Comparison of ENCODE assay signal across 8 cellular contexts in genomic region chr19:11738746-11739620, GRCh38. TPM values are rescaled to one million over a fixed set of nuclear protein-coding genes. Genes with fewer than 3 reads are reported as not detected.
DNase-seq lines count a peak whose midpoint lies in the region; ATAC-seq and TF ChIP-seq lines count a peak whose summit lies in the region.

TSS of gene ZNF823 (minus strand) at chr19:11738946. CDS start at chr19:11738819, 127 bp downstream.

- H3K27me3 ChIP-seq in BLaER1 = no peaks in the 10 kb centered on the region

- H3K4me2 ChIP-seq in BLaER1 = peak within 1 kb of the TSS; percentile 98

- peak within 1 kb of the TSS; percentile 86 for H3K27ac Mint-ChIP-seq in activated CD4-positive, alpha-beta T cell treated with anti-CD3 and anti-CD28 coated beads, Interleukin-2, amount 10 ng/mL, durations not matched to agents 24 days and 14 days

- peaks cover 34% of the 10 kb centered on the region for H4K20me1 ChIP-seq in BLaER1

- H3K9me3 Mint-ChIP-seq in activated CD4-positive, alpha-beta T cell treated with anti-CD3 and anti-CD28 coated beads, Interleukin-2, amount 10 ng/mL, durations not matched to agents 24 days and 14 days = peaks cover 14% of the 10 kb centered on the region

- H3K4me1 ChIP-seq in BLaER1 = peaks cover 33% of the 10 kb centered on the region

- H3K9me3 ChIP-seq in BLaER1 = no peaks in the 10 kb centered on the region

- intact Hi-C loops in activated CD4-positive, alpha-beta T cell treated with anti-CD3 and anti-CD28 coated beads, Interleukin-2, amount 10 ng/mL, durations not matched to agents 24 days and 14 days (cut with micrococcal nuclease) = loop anchor here (1.0 kb wide), 1 partner anchor 28 kb away; no protein-coding TSS in a partner anchor
- intact Hi-C loops in left colon (cut with DNase I, micrococcal nuclease) = no loop called here

- H3K4me3 ChIP-seq in BLaER1 (peak within 1 kb of the TSS; percentile 99), coronary artery (peak within 1 kb of the TSS; percentile 83)

- peaks cover 8% of the 10 kb centered on the region for H3K27me3 Mint-ChIP-seq in activated CD4-positive, alpha-beta T cell treated with anti-CD3 and anti-CD28 coated beads, Interleukin-2, amount 10 ng/mL, durations not matched to agents 24 days and 14 days

- H3K27ac ChIP-seq in BLaER1 = peak within 1 kb of the TSS; percentile 85
- peak within 1 kb of the TSS; percentile 69 to 85 for H3K27ac ChIP-seq in coronary artery

- H3K4me1 Mint-ChIP-seq in activated CD4-positive, alpha-beta T cell treated with anti-CD3 and anti-CD28 coated beads, Interleukin-2, amount 10 ng/mL, durations not matched to agents 24 days and 14 days = peaks cover 17% of the 10 kb centered on the region

- peaks cover 16% of the 10 kb centered on the region for H3K36me3 Mint-ChIP-seq in activated CD4-positive, alpha-beta T cell treated with anti-CD3 and anti-CD28 coated beads, Interleukin-2, amount 10 ng/mL, durations not matched to agents 24 days and 14 days (ENCODE audit: low read depth)

- ATAC-seq in HG03457 (IDR thresholded peaks at IDR 0.05; ENCODE audit: unreplicated experiment) (peak; percentile 67), left colon (peak; percentile 94)

- no peak for TF ChIP-seq CTCF in coronary artery (IDR thresholded peaks at IDR 0.05)

- peaks cover 4% of the 10 kb centered on the region; the same call in 1 of the 2 replicates for H3K36me3 ChIP-seq in BLaER1

- H3K9ac ChIP-seq in BLaER1 = peak within 1 kb of the TSS; percentile 92

- H3K4me3 Mint-ChIP-seq in activated CD4-positive, alpha-beta T cell treated with anti-CD3 and anti-CD28 coated beads, Interleukin-2, amount 10 ng/mL, durations not matched to agents 24 days and 14 days = peak within 1 kb of the TSS; percentile 96

- DNase-seq in GM19240 (ENCODE audit: insufficient read length, low spot score) (peak; percentile 79), NCI-H524 (lab: John Stamatoyannopoulos, UW) (peak; percentile 98 to 100), coronary artery (ENCODE audit: low spot score) (peak; percentile 99), left colon (peak; percentile 100)
- peak; percentile 99 for DNase-seq in activated CD4-positive, alpha-beta T cell treated with anti-CD3 and anti-CD28 coated beads, Interleukin-2, amount 10 ng/mL, durations not matched to agents 24 days and 14 days
- DNase-seq in stimulated activated CD4-positive, alpha-beta T cell treated with anti-CD3 and anti-CD28 coated beads, Interleukin-1b, Interleukin-23, amount 100 ng/mL, for 4 hours (ENCODE audit: low read depth in 2 of 2) = peak; percentile 93

RNA-seq across cellular contexts. Expression of gene ZNF823, which starts in this region (rescaled TPM):
- total RNA-seq in activated CD4-positive, alpha-beta T cell treated with anti-CD3 and anti-CD28 coated beads, Interleukin-2, amount 10 ng/mL, durations not matched to agents 24 days and 14 days = 2.4 and 3.0 TPM in 2 replicates
- total RNA-seq in left colon = 10 to 100 TPM; 13.6 to 16.1 TPM

Comparison
In these comparisons a context has a peak if more than half of its experiments do, and no peak if none do; other contexts are left out.
1. Peak in every context shown above with its lines: DNase-seq, ATAC-seq, H3K4me3 ChIP-seq and H3K27ac ChIP-seq.